ENCODE assay signal across 1 cellular context in genomic region chr4:185665655-185666054, GRCh38.
TF ChIP-seq lines count a peak whose summit lies in the region.

No MANE protein-coding gene starts in this region.

TF ChIP-seq in H1, 55 proteins besides CTCF, POLR2A, EP300 and RAD21:
- TF ChIP-seq NANOG (IDR thresholded peaks at IDR 0.05; ENCODE audit: insufficient read depth, low read depth, low read length, poor library complexity, severe bottlenecking): no peak
- TF ChIP-seq CBX5 (IDR thresholded peaks at IDR 0.05; ENCODE audit: low read depth, low read length): no peak
- no peak for TF ChIP-seq MAFK (IDR thresholded peaks at IDR 0.05; ENCODE audit: low read depth, low read length)
- no peak for TF ChIP-seq RXRA (IDR thresholded peaks at IDR 0.05; ENCODE audit: insufficient read depth, low read depth, low read length)
- no peak for TF ChIP-seq KDM1A (IDR thresholded peaks at IDR 0.05; ENCODE audit: borderline replicate concordance, low read length)
- no peak for TF ChIP-seq POLR2AphosphoS5 (IDR thresholded peaks at IDR 0.05; ENCODE audit: low read depth, low read length)
- no peak for TF ChIP-seq SP1 (IDR thresholded peaks at IDR 0.05; ENCODE audit: low read depth, low read length)
- TF ChIP-seq TCF12 (IDR thresholded peaks at IDR 0.05; ENCODE audit: low read depth, low read length): no peak
- no peak for TF ChIP-seq CTBP2 (IDR thresholded peaks at IDR 0.05; ENCODE audit: borderline replicate concordance, insufficient read depth, insufficient read length, low read length)
- TF ChIP-seq SIRT6 (IDR thresholded peaks at IDR 0.05; ENCODE audit: low read length): no peak
- TF ChIP-seq KDM4A (IDR thresholded peaks at IDR 0.05; ENCODE audit: low read depth, low read length, severe bottlenecking): no peak
- no peak for TF ChIP-seq SP4 (IDR thresholded peaks at IDR 0.05; ENCODE audit: low read length)
- TF ChIP-seq CBX8 (IDR thresholded peaks at IDR 0.05; ENCODE audit: borderline replicate concordance, low read depth, low read length): no peak
- TF ChIP-seq ZNF274 (IDR thresholded peaks at IDR 0.05; ENCODE audit: borderline replicate concordance, extremely low read depth, low read length): no peak
- no peak for TF ChIP-seq EGR1 (IDR thresholded peaks at IDR 0.05; ENCODE audit: borderline replicate concordance, low read depth, low read length)
- TF ChIP-seq CREB1 (IDR thresholded peaks at IDR 0.05): no peak
- TF ChIP-seq HDAC6 (IDR thresholded peaks at IDR 0.05; ENCODE audit: low read depth, low read length): no peak
